In genomic region chr15:53472883-53473282, GRCh38 we compare ENCODE assay signal across 1 cellular context.
TF ChIP-seq lines count a peak whose summit lies in the region.

No MANE protein-coding gene starts in this region.

TF ChIP-seq in WTC11, 78 proteins besides CTCF, POLR2A, EP300 and RAD21 (continued from another document):
- no peak for TF ChIP-seq ERG (CRISPR knock-in tag; IDR thresholded peaks at IDR 0.05)
- no peak for TF ChIP-seq SMAD4 (CRISPR knock-in tag; IDR thresholded peaks at IDR 0.05)
